ENCODE assay signal across 1 cellular context in the genomic region with DNA sequence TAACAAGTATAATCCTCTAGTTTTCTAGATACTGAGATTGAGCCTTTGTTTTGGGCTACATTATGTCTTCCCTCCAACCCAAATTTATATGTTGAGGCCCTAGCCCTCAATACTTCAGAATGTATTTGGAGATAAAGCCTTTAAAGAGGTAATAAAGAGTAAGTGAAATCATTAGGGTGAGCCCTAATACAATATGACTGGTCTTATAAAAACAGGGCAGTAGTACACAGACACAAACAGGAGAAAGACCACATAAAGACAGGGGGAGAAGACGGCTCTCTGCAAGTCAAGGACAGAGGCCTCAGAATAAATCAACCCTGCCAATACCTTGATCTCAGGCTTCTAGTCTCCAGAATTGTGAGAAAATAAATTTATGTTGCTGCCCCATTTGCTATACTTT.
TF ChIP-seq lines count a peak whose summit lies in the region.

No MANE protein-coding gene starts in this region.

TF ChIP-seq in SK-N-SH, 30 proteins besides CTCF, POLR2A, EP300 and RAD21:
- TF ChIP-seq, protein P1, sequence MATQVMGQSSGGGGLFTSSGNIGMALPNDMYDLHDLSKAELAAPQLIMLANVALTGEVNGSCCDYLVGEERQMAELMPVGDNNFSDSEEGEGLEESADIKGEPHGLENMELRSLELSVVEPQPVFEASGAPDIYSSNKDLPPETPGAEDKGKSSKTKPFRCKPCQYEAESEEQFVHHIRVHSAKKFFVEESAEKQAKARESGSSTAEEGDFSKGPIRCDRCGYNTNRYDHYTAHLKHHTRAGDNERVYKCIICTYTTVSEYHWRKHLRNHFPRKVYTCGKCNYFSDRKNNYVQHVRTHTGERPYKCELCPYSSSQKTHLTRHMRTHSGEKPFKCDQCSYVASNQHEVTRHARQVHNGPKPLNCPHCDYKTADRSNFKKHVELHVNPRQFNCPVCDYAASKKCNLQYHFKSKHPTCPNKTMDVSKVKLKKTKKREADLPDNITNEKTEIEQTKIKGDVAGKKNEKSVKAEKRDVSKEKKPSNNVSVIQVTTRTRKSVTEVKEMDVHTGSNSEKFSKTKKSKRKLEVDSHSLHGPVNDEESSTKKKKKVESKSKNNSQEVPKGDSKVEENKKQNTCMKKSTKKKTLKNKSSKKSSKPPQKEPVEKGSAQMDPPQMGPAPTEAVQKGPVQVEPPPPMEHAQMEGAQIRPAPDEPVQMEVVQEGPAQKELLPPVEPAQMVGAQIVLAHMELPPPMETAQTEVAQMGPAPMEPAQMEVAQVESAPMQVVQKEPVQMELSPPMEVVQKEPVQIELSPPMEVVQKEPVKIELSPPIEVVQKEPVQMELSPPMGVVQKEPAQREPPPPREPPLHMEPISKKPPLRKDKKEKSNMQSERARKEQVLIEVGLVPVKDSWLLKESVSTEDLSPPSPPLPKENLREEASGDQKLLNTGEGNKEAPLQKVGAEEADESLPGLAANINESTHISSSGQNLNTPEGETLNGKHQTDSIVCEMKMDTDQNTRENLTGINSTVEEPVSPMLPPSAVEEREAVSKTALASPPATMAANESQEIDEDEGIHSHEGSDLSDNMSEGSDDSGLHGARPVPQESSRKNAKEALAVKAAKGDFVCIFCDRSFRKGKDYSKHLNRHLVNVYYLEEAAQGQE (IDR thresholded peaks at IDR 0.05; ENCODE audit: low read depth, low read length): no peak
- no peak for TF ChIP-seq JUND (IDR thresholded peaks at IDR 0.05)
- no peak for TF ChIP-seq ELF1 (IDR thresholded peaks at IDR 0.05)
- no peak for TF ChIP-seq POLR2AphosphoS5 (IDR thresholded peaks at IDR 0.05; ENCODE audit: low read depth, low read length)
- TF ChIP-seq YY1 (IDR thresholded peaks at IDR 0.05; ENCODE audit: low read depth): no peak
- TF ChIP-seq SIN3A (IDR thresholded peaks at IDR 0.05; ENCODE audit: borderline replicate concordance, low read depth, low read length): no peak
- TF ChIP-seq, protein P2, sequence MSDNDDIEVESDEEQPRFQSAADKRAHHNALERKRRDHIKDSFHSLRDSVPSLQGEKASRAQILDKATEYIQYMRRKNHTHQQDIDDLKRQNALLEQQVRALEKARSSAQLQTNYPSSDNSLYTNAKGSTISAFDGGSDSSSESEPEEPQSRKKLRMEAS (IDR thresholded peaks at IDR 0.05; ENCODE audit: low read depth): no peak
- TF ChIP-seq TCF12 (IDR thresholded peaks at IDR 0.05): no peak
